Comparison of ENCODE assay signal across 28 cellular contexts in genomic region chr6:73194744-73195143, GRCh38. TPM values are rescaled to one million over a fixed set of nuclear protein-coding genes. Genes with fewer than 3 reads are reported as not detected.
DNase-seq lines count a peak whose midpoint lies in the region; ATAC-seq, FAIRE-seq and TF ChIP-seq lines count a peak whose summit lies in the region.
"Had no signal": no experiment of that assay in that cellular context is flagged by ENCODE, and none has a peak within 500 bp of the region (broad histone marks: within the 10 kb centered on the region; RNA-seq: fewer than 3 reads in every experiment).

No MANE protein-coding gene starts in this region.

- H3K56ac ChIP-seq in H9 (ENCODE audit: insufficient read length, low read depth, low read length), result no peak overlapping the region

- H2AK5ac ChIP-seq in H9 (ENCODE audit: insufficient read length, low read length), result no peak overlapping the region

- H3K4me1 Mint-ChIP-seq in GM23338 (peaks cover 33% of the 10 kb centered on the region), H9 (peaks cover 10 to 18% of the 10 kb centered on the region in 2 experiments)
- H3K4me1 Mint-ChIP-seq: CD4-positive, alpha-beta memory T cell; CD4-positive, CD25-positive, alpha-beta regulatory T cell; CD8-positive, alpha-beta memory T cell had no signal

- H3K27me3 Mint-ChIP-seq in GM23338 (ENCODE audit: insufficient read depth, low read depth, poor library complexity), result peaks cover 4% of the 10 kb centered on the region
- no peaks in the 10 kb centered on the region for H3K27me3 Mint-ChIP-seq in H9 (ENCODE audit: low read depth)
- H3K27me3 Mint-ChIP-seq: CD4-positive, alpha-beta memory T cell; CD4-positive, CD25-positive, alpha-beta regulatory T cell; CD8-positive, alpha-beta memory T cell had no signal

- H3K79me2 ChIP-seq in GM23338 (replicated peaks; ENCODE audit: insufficient read depth) (no peaks in the 10 kb centered on the region), H9 (ENCODE audit: insufficient read depth, low read length) (0 out of 2 replicates have a peak, but pooled peaks cover 2% of the 10 kb centered on the region)

- no peak overlapping the region for H4K5ac ChIP-seq in H9 (ENCODE audit: insufficient read length, low read depth, low read length)

- FAIRE-seq in HTR-8/SVneo (lab: Jason Lieb, UNC), result peak; percentile 38
- FAIRE-seq: A204.1, GM12878, GM12892, GM19239 had no signal

- H3K9me2 ChIP-seq in GM23338 (ENCODE audit: insufficient read depth), result no peaks in the 10 kb centered on the region

- no peak overlapping the region for H2BK120ac ChIP-seq in H9 (ENCODE audit: low read depth, low read length, poor library complexity, severe bottlenecking)

- no peak overlapping the region for H3K14ac ChIP-seq in H9 (ENCODE audit: insufficient read depth, low read length)

- H2AFZ ChIP-seq in GM23338 (peak overlapping the region; percentile 57; the same call in 1 of the 2 replicates), H9 (ENCODE audit: low read length) (no peak overlapping the region)

- no peak overlapping the region for H3K23ac ChIP-seq in H9 (ENCODE audit: insufficient read length, low read depth, low read length)

- H4K8ac ChIP-seq in H9 (replicated peaks; ENCODE audit: insufficient read length, low read depth, low read length), result no peak overlapping the region

- no peak for DNase-seq in GM23338 (ENCODE audit: low spot score)
- no peak for DNase-seq in HTR-8/SVneo (ENCODE audit: insufficient read length, low spot score)
- no peak for DNase-seq in substantia nigra (lab: John Stamatoyannopoulos, UW)
- DNase-seq in H9, result no peak
- DNase-seq: 8988T; ACHN; BE2C; C1 segment of cervical spinal cord; CD4-positive, alpha-beta memory T cell; CD4-positive, CD25-positive, alpha-beta regulatory T cell; CD8-positive, alpha-beta memory T cell; COR-L47; DMS 273 treated with DMSO at 0.1 percent for 48 hours; DMS153; DMS53; DMS79; DND-41; EL; GDM1 had no signal

- H2BK20ac ChIP-seq in H9 (ENCODE audit: low read depth, low read length, poor library complexity, severe bottlenecking), result no peak overlapping the region

- H4K20me1 ChIP-seq in GM23338 (replicated peaks; ENCODE audit: insufficient read depth) (no peaks in the 10 kb centered on the region), H9 (ENCODE audit: control insufficient read depth, insufficient read depth, insufficient read length) (no peaks in the 10 kb centered on the region)
- H4K20me1 ChIP-seq: BLaER1 had no signal

- H3K9me3 ChIP-seq in neutrophil (no peaks in the 10 kb centered on the region), H9 (ENCODE audit: control insufficient read depth, low read depth, low read length) (no peaks in the 10 kb centered on the region)
- H3K9me3 ChIP-seq: BE2C, BLaER1 had no signal

- no peak overlapping the region for H3K4ac ChIP-seq in H9 (ENCODE audit: low read depth, low read length)

- H4K91ac ChIP-seq in H9 (ENCODE audit: insufficient read length, low read depth, low read length), result no peak overlapping the region

- H3K36me3 Mint-ChIP-seq in GM23338 (ENCODE audit: low read depth) (no peaks in the 10 kb centered on the region), H9 (ENCODE audit: insufficient read depth in 1 of 3, low read depth in 3 of 3) (no peaks in the 10 kb centered on the region)
- H3K36me3 Mint-ChIP-seq: CD4-positive, CD25-positive, alpha-beta regulatory T cell had no signal

- H3K4me2 ChIP-seq in GM23338, result no peak overlapping the region
- H3K4me2 ChIP-seq in H9 (ENCODE audit: insufficient read depth, insufficient read length, low read length), result no peak overlapping the region
- H3K4me2 ChIP-seq: BLaER1 had no signal

- no peak overlapping the region for H2BK12ac ChIP-seq in H9 (ENCODE audit: insufficient read length, low read depth, low read length)

- H3K9ac ChIP-seq in H9 (ENCODE audit: extremely low read depth, insufficient read length, low read length), result no peak overlapping the region
- H3K9ac ChIP-seq: BLaER1 had no signal

- H3K27ac Mint-ChIP-seq in GM23338 (no peak overlapping the region), H9 (no peak overlapping the region)
- H3K27ac Mint-ChIP-seq: CD14-positive monocyte; CD4-positive, alpha-beta memory T cell; CD4-positive, CD25-positive, alpha-beta regulatory T cell had no signal

- no peak overlapping the region for H3K18ac ChIP-seq in H9 (ENCODE audit: insufficient read length, low read depth, low read length)

- no peak overlapping the region for H3K27ac ChIP-seq in GM23338 (ENCODE audit: low read depth)
- peak overlapping the region; percentile 68 for H3K27ac ChIP-seq in neutrophil
- H3K27ac ChIP-seq in substantia nigra (ENCODE audit: low read depth, low read length, poor library complexity, severe bottlenecking), result no peak overlapping the region
- H3K27ac ChIP-seq in H9 (ENCODE audit: insufficient read length, low read depth, low read length), result no peak overlapping the region
- H3K27ac ChIP-seq: BLaER1 had no signal

- H2BK5ac ChIP-seq in H9 (ENCODE audit: insufficient read length, low read length), result no peak overlapping the region

- ATAC-seq in GM23338, result no peak
- ATAC-seq: GM12878 had no signal

- H3K27me3 ChIP-seq in GM23338 (ENCODE audit: insufficient read depth) (no peaks in the 10 kb centered on the region), neutrophil (no peaks in the 10 kb centered on the region), H9 (ENCODE audit: insufficient read depth, low read length) (no peaks in the 10 kb centered on the region)
- H3K27me3 ChIP-seq: BE2C, BLaER1 had no signal

- no peaks in the 10 kb centered on the region for H3K23me2 ChIP-seq in H9 (ENCODE audit: insufficient read length, low read depth, low read length, poor library complexity, severe bottlenecking)

- H3K4me1 ChIP-seq in GM23338 (ENCODE audit: insufficient read depth) (peaks cover 25% of the 10 kb centered on the region), neutrophil (ENCODE audit: control insufficient read depth in 1 of 2, insufficient read depth in 1 of 2, low read depth in 1 of 2, low read length in 1 of 2) (peaks cover 61 to 62% of the 10 kb centered on the region in 2 experiments), H9 (ENCODE audit: insufficient read depth, low read length) (no peaks in the 10 kb centered on the region)
- H3K4me1 ChIP-seq: BE2C, BLaER1 had no signal

- H3K79me1 ChIP-seq in H9 (ENCODE audit: insufficient read depth, low read depth, low read length, poor library complexity, severe bottlenecking), result no peaks in the 10 kb centered on the region

- H3K36me3 ChIP-seq in GM23338 (ENCODE audit: insufficient read depth), result no peaks in the 10 kb centered on the region
- H3K36me3 ChIP-seq in neutrophil, result no peaks in the 10 kb centered on the region
- H3K36me3 ChIP-seq: BE2C had no signal

- WGBS in H9 (ENCODE audit: extremely low coverage, insufficient read length, low lambda C conversion rate), result no CpG with 5 or more reads among the region's 7 CpGs

- no peaks in the 10 kb centered on the region for H3F3A ChIP-seq in GM23338 (replicated peaks; ENCODE audit: low read depth)

- H3K4me3 ChIP-seq in GM23338, result no peak overlapping the region
- no peak overlapping the region for H3K4me3 ChIP-seq in neutrophil (ENCODE audit: low read depth in 1 of 2, low read length in 1 of 2)
- H3K4me3 ChIP-seq: BLaER1, GM12878 had no signal

- H2BK15ac ChIP-seq in H9 (ENCODE audit: low read depth, low read length), result no peak overlapping the region

- H3T11ph ChIP-seq in H9 (ENCODE audit: low read length), result no peak overlapping the region

- H3K9me3 Mint-ChIP-seq in GM23338 (no peaks in the 10 kb centered on the region; the same call in 2 of the 3 replicates), H9 (no peaks in the 10 kb centered on the region)
- H3K9me3 Mint-ChIP-seq: CD14-positive monocyte; CD4-positive, alpha-beta memory T cell; CD4-positive, CD25-positive, alpha-beta regulatory T cell; CD8-positive, alpha-beta memory T cell had no signal

- no peak overlapping the region for H3K4me3 Mint-ChIP-seq in GM23338
- no peak overlapping the region for H3K4me3 Mint-ChIP-seq in H9
- H3K4me3 Mint-ChIP-seq: CD14-positive monocyte; CD4-positive, alpha-beta memory T cell; CD4-positive, CD25-positive, alpha-beta regulatory T cell; CD8-positive, alpha-beta memory T cell had no signal

- TF ChIP-seq CTCF in GM23338 (conservative IDR thresholded peaks at IDR 0.05; ENCODE audit: low read depth in 2 of 2), result no peak
- TF ChIP-seq CTCF in neutrophil (IDR thresholded peaks at IDR 0.05), result no peak
- TF ChIP-seq CTCF in H9 (conservative IDR thresholded peaks at IDR 0.05), result no peak

TF ChIP-seq in GM23338, 12 proteins besides CTCF, POLR2A, EP300 and RAD21 (continues in another document):
- no peak for TF ChIP-seq CREB1 (CRISPR knock-in tag; IDR thresholded peaks at IDR 0.05; ENCODE audit: low read depth)

RNA-seq across cellular contexts. Expression of gene KHDC1L, which starts 30.6 kb away (rescaled TPM):
- not detected in 2 replicates for total RNA-seq in GM23338 (2014; rRNA removed; shearing (Covaris generic))
- not detected in 2 replicates for polyA plus RNA-seq in GM23338 (2016; fragmentation: Nextera tagmentation; extraction: Ambion mirVana)
- total RNA-seq in H9 (2021), result 0.37 TPM in 1 of 2 replicates, not detected in the other
- total RNA-seq: A673; CD4-positive, alpha-beta memory T cell; Daoy; GM12878 had no signal
- polyA plus RNA-seq: CD14-positive monocyte; CD4-positive, alpha-beta memory T cell; CD4-positive, CD25-positive, alpha-beta regulatory T cell; CD8-positive, alpha-beta memory T cell had no signal
